11 cellular contexts compared by ENCODE assay signal in genomic region chr9:71628247-71628646, GRCh38.
DNase-seq lines count a peak whose midpoint lies in the region; ATAC-seq and TF ChIP-seq lines count a peak whose summit lies in the region.
"Had no signal": no experiment of that assay in that cellular context is flagged by ENCODE, and none has a peak within 500 bp of the region (broad histone marks: within the 10 kb centered on the region; RNA-seq: fewer than 3 reads in every experiment).

No MANE protein-coding gene starts in this region.

- in situ Hi-C loops in mammary epithelial cell (cut with MboI; ENCODE audit: low sequenced_read_pairs in 2 of 2), result no loop called here
- in situ Hi-C loops in HAP-1 (cut with MboI; ENCODE audit: low sequenced_read_pairs), result no loop called here

- CTCF ChIA-PET in mammary epithelial cell (lab: Charles Lee; ENCODE audit: low non-redundant PET), result interaction anchor here (0.7 kb wide), 1 partner anchor 56 kb away, joined by 4 read pairs; no protein-coding TSS in a partner anchor
- CTCF ChIA-PET in naive thymus-derived CD4-positive, alpha-beta T cell (lab: Charles Lee), result interaction anchor here (0.6 to 1.2 kb wide), 5 partner anchors 11 to 404 kb away, joined by 3 to 8 read pairs (median 3); no protein-coding TSS in a partner anchor

- dilution Hi-C loops in mammary epithelial cell (cut with HindIII; ENCODE audit: low sequenced_read_pairs), result no loop called here

- no peaks in the 10 kb centered on the region for H3K36me3 ChIP-seq in mammary epithelial cell (ENCODE audit: insufficient read depth, low read length)
- no peaks in the 10 kb centered on the region for H3K36me3 ChIP-seq in naive thymus-derived CD4-positive, alpha-beta T cell (ENCODE audit: control insufficient read depth in 2 of 3, insufficient read depth in 3 of 3, low read length in 3 of 3)
- no peaks in the 10 kb centered on the region for H3K36me3 ChIP-seq in HAP-1 (replicated peaks)
- H3K36me3 ChIP-seq: neutrophil had no signal

- peaks cover 0 to 27% (median 0%) of the 10 kb centered on the region in 5 donors for H3K27me3 Mint-ChIP-seq in naive thymus-derived CD4-positive, alpha-beta T cell
- no peaks in the 10 kb centered on the region for H3K27me3 Mint-ChIP-seq in activated T-cell treated with anti-CD3 and anti-CD28 coated beads, Interleukin-2, amount 50 U/mL, for 24 hours

- H3K9me3 ChIP-seq in mammary epithelial cell (replicated peaks; ENCODE audit: insufficient read depth, low read length), result no peaks in the 10 kb centered on the region
- no peaks in the 10 kb centered on the region for H3K9me3 ChIP-seq in naive thymus-derived CD4-positive, alpha-beta T cell (ENCODE audit: control insufficient read depth in 2 of 3, low read length in 3 of 3)
- no peaks in the 10 kb centered on the region for H3K9me3 ChIP-seq in HAP-1
- H3K9me3 ChIP-seq: neutrophil had no signal

- peak; percentile 18 to 28 for TF ChIP-seq CTCF in mammary epithelial cell (conservative IDR thresholded peaks at IDR 0.05 in 1 of 2, IDR thresholded peaks at IDR 0.05 in 1 of 2; ENCODE audit: extremely low read depth in 1 of 2, insufficient read depth in 1 of 2, low read depth in 1 of 2, low read length in 2 of 2)

- H3K9me3 Mint-ChIP-seq in naive thymus-derived CD4-positive, alpha-beta T cell, result peaks cover 0 to 5% (median 0%) of the 10 kb centered on the region in 11 donors
- no peaks in the 10 kb centered on the region for H3K9me3 Mint-ChIP-seq in activated T-cell treated with anti-CD3 and anti-CD28 coated beads, Interleukin-2, amount 50 U/mL, for 24 hours
- H3K9me3 Mint-ChIP-seq: activated T-helper 2 cell treated with anti-CD3 and anti-CD28 coated beads, Interferon-gamma antibody, Interleukin-2, Interleukin-4, amounts not matched to agents 10 μg/mL and 5 μg/mL and 100 μg/mL, durations not matched to agents 14 hours and 24 hours and 36 hours had no signal

- BruUV-seq in mammary epithelial cell (replicated peaks; lab: Mats Ljungman, UMichigan), result no TSS peak

- H3K27ac Mint-ChIP-seq in naive thymus-derived CD4-positive, alpha-beta T cell, result no peak overlapping the region
- H3K27ac Mint-ChIP-seq in activated T-cell treated with anti-CD3 and anti-CD28 coated beads, Interleukin-2, amount 50 U/mL, for 24 hours, result no peak overlapping the region
- H3K27ac Mint-ChIP-seq: activated T-helper 2 cell treated with anti-CD3 and anti-CD28 coated beads, Interferon-gamma antibody, Interleukin-2, Interleukin-4, amounts not matched to agents 10 μg/mL and 5 μg/mL and 100 μg/mL, durations not matched to agents 14 hours and 24 hours and 36 hours had no signal

- ATAC-seq in naive thymus-derived CD4-positive, alpha-beta T cell, result peak; percentile 57

- DNase-seq in Daoy (ENCODE audit: low read depth) (peak; percentile 10), LHCN-M2 (ENCODE audit: low read depth) (peak; percentile 25), mammary epithelial cell (no peak), HAP-1 (ENCODE audit: low spot score in 2 of 2) (no peak), cerebellum (ENCODE audit: low spot score) (no peak)
- DNase-seq in naive thymus-derived CD4-positive, alpha-beta T cell, result peak in 1 of 9 donors; percentile 29
- no peak for DNase-seq in activated T-cell treated with anti-CD3 and anti-CD28 coated beads, Interleukin-2, amount 50 U/mL, for 24 hours
- DNase-seq: stimulated activated CD4-positive, alpha-beta T cell treated with anti-CD3 and anti-CD28 coated beads, Interleukin-2, amount 100 ng/mL, for 24 hours; T1000 had no signal

- H3K27me3 ChIP-seq in mammary epithelial cell (ENCODE audit: insufficient read depth, low read length), result no peaks in the 10 kb centered on the region
- no peaks in the 10 kb centered on the region for H3K27me3 ChIP-seq in naive thymus-derived CD4-positive, alpha-beta T cell (ENCODE audit: control insufficient read depth in 2 of 2, insufficient read depth in 2 of 2, low read length in 2 of 2)
- no peaks in the 10 kb centered on the region for H3K27me3 ChIP-seq in HAP-1 (ENCODE audit: low read depth)
- H3K27me3 ChIP-seq: neutrophil had no signal

- intact Hi-C loops in mammary epithelial cell (cut with micrococcal nuclease), result no loop called here
- intact Hi-C loops in naive thymus-derived CD4-positive, alpha-beta T cell (cut with micrococcal nuclease), result loop anchor here (1.0 to 5.0 kb wide), 5 partner anchors 34 to 397 kb away; no protein-coding TSS in a partner anchor

- H3K79me2 ChIP-seq in mammary epithelial cell (ENCODE audit: insufficient read depth, low read length), result no peaks in the 10 kb centered on the region

- no peak overlapping the region for H3K9ac ChIP-seq in mammary epithelial cell (ENCODE audit: insufficient read depth, low read length)

- H3K4me1 ChIP-seq in mammary epithelial cell (ENCODE audit: insufficient read depth, low read length), result peaks cover 10% of the 10 kb centered on the region
- no peaks in the 10 kb centered on the region for H3K4me1 ChIP-seq in naive thymus-derived CD4-positive, alpha-beta T cell (ENCODE audit: control insufficient read depth in 2 of 2, insufficient read depth in 2 of 2, low read length in 2 of 2)
- H3K4me1 ChIP-seq in HAP-1, result no peaks in the 10 kb centered on the region

- H3K4me2 ChIP-seq in mammary epithelial cell (ENCODE audit: insufficient read depth, low read depth, low read length), result no peak overlapping the region

- H3K4me3 ChIP-seq in mammary epithelial cell (replicated peaks in 1 of 3; ENCODE audit: insufficient read depth in 1 of 3, low read depth in 2 of 3, low read length in 3 of 3) (no peak overlapping the region), HAP-1 (no peak overlapping the region)
- H3K4me3 ChIP-seq in naive thymus-derived CD4-positive, alpha-beta T cell (ENCODE audit: low read length), result no peak overlapping the region

- no peak overlapping the region for H3K4me3 Mint-ChIP-seq in naive thymus-derived CD4-positive, alpha-beta T cell
- no peak overlapping the region for H3K4me3 Mint-ChIP-seq in activated T-cell treated with anti-CD3 and anti-CD28 coated beads, Interleukin-2, amount 50 U/mL, for 24 hours

- no peaks in the 10 kb centered on the region for H4K20me1 ChIP-seq in mammary epithelial cell (ENCODE audit: insufficient read depth, low read length)

- no peaks in the 10 kb centered on the region for H3K36me3 Mint-ChIP-seq in naive thymus-derived CD4-positive, alpha-beta T cell
- no peaks in the 10 kb centered on the region for H3K36me3 Mint-ChIP-seq in activated T-cell treated with anti-CD3 and anti-CD28 coated beads, Interleukin-2, amount 50 U/mL, for 24 hours (ENCODE audit: low read depth)

- no peak overlapping the region for H3K27ac ChIP-seq in mammary epithelial cell (ENCODE audit: insufficient read depth, low read depth, low read length)
- no peak overlapping the region for H3K27ac ChIP-seq in naive thymus-derived CD4-positive, alpha-beta T cell (ENCODE audit: low read depth, low read length)
- H3K27ac ChIP-seq: neutrophil had no signal

- POLR2A ChIA-PET in naive thymus-derived CD4-positive, alpha-beta T cell (lab: Charles Lee), result interaction anchor here (0.9 kb wide), 1 partner anchor 139 kb away, joined by 3 read pairs; no protein-coding TSS in a partner anchor

- 95% methylated on average over 3 of the region's 3 CpGs for WGBS in mammary epithelial cell (ENCODE audit: low coverage, missing lambda C conversion rate)

- no peak overlapping the region for H2AFZ ChIP-seq in mammary epithelial cell (ENCODE audit: low read depth, low read length)

- H3K4me1 Mint-ChIP-seq in naive thymus-derived CD4-positive, alpha-beta T cell, result peaks cover 0 to 33% (median 0%) of the 10 kb centered on the region in 7 donors
- no peaks in the 10 kb centered on the region for H3K4me1 Mint-ChIP-seq in activated T-cell treated with anti-CD3 and anti-CD28 coated beads, Interleukin-2, amount 50 U/mL, for 24 hours (ENCODE audit: low read depth)

Comparison
In these comparisons a context has a peak if more than half of its experiments do, and no peak if none do; other contexts are left out.
1. DNase-seq: peak in Daoy (single experiment) and LHCN-M2 (single experiment); none in mammary epithelial cell (single experiment), HAP-1 (0 of 2), activated T-cell treated with anti-CD3 and anti-CD28 coated beads, Interleukin-2, amount 50 U/mL, for 24 hours (single experiment) and cerebellum (single experiment).